Comparison of ENCODE assay signal across 1 cellular context in the genomic region with DNA sequence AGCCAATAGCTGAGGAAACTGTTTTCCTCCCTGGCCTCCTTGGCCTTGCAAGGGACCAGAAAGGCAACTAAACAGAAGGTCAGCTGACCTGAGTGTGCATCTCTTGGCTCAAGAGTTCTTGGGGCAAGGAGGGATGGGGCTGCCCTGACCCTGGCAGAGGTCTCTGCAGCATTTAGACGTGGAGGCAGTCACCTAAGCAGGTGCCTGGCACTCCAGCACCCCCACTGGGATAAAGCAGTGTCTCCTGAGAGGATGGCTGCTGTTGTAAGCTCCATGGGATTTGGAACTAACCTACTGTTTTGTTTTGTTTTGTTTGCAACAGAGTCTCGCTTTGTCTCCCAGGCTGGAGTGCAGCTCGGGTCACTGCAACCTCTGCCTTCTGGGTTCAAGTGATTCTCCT.
TF ChIP-seq lines count a peak whose summit lies in the region.

No MANE protein-coding gene starts in this region.

TF ChIP-seq in HepG2, 621 proteins besides CTCF, POLR2A, EP300 and RAD21:
- TF ChIP-seq ZBTB21 (CRISPR knock-in tag; IDR thresholded peaks at IDR 0.05) = no peak
- TF ChIP-seq ZNF777 (CRISPR knock-in tag; IDR thresholded peaks at IDR 0.05) = no peak
- no peak for TF ChIP-seq SCMH1 (CRISPR knock-in tag; IDR thresholded peaks at IDR 0.05; ENCODE audit: borderline replicate concordance)
- no peak for TF ChIP-seq ZMYM2 (CRISPR knock-in tag; IDR thresholded peaks at IDR 0.05)
- no peak for TF ChIP-seq ZNF709 (CRISPR knock-in tag; IDR thresholded peaks at IDR 0.05)
- TF ChIP-seq, protein P1, sequence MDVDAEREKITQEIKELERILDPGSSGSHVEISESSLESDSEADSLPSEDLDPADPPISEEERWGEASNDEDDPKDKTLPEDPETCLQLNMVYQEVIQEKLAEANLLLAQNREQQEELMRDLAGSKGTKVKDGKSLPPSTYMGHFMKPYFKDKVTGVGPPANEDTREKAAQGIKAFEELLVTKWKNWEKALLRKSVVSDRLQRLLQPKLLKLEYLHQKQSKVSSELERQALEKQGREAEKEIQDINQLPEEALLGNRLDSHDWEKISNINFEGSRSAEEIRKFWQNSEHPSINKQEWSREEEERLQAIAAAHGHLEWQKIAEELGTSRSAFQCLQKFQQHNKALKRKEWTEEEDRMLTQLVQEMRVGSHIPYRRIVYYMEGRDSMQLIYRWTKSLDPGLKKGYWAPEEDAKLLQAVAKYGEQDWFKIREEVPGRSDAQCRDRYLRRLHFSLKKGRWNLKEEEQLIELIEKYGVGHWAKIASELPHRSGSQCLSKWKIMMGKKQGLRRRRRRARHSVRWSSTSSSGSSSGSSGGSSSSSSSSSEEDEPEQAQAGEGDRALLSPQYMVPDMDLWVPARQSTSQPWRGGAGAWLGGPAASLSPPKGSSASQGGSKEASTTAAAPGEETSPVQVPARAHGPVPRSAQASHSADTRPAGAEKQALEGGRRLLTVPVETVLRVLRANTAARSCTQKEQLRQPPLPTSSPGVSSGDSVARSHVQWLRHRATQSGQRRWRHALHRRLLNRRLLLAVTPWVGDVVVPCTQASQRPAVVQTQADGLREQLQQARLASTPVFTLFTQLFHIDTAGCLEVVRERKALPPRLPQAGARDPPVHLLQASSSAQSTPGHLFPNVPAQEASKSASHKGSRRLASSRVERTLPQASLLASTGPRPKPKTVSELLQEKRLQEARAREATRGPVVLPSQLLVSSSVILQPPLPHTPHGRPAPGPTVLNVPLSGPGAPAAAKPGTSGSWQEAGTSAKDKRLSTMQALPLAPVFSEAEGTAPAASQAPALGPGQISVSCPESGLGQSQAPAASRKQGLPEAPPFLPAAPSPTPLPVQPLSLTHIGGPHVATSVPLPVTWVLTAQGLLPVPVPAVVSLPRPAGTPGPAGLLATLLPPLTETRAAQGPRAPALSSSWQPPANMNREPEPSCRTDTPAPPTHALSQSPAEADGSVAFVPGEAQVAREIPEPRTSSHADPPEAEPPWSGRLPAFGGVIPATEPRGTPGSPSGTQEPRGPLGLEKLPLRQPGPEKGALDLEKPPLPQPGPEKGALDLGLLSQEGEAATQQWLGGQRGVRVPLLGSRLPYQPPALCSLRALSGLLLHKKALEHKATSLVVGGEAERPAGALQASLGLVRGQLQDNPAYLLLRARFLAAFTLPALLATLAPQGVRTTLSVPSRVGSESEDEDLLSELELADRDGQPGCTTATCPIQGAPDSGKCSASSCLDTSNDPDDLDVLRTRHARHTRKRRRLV (CRISPR knock-in tag; IDR thresholded peaks at IDR 0.05) = no peak
- TF ChIP-seq DPF2 (CRISPR knock-in tag; IDR thresholded peaks at IDR 0.05; ENCODE audit: borderline replicate concordance, low read depth) = no peak
- no peak for TF ChIP-seq PRPF4 (IDR thresholded peaks at IDR 0.05; ENCODE audit: low read depth, low read length, poor library complexity, severe bottlenecking)
- TF ChIP-seq, protein P2, sequence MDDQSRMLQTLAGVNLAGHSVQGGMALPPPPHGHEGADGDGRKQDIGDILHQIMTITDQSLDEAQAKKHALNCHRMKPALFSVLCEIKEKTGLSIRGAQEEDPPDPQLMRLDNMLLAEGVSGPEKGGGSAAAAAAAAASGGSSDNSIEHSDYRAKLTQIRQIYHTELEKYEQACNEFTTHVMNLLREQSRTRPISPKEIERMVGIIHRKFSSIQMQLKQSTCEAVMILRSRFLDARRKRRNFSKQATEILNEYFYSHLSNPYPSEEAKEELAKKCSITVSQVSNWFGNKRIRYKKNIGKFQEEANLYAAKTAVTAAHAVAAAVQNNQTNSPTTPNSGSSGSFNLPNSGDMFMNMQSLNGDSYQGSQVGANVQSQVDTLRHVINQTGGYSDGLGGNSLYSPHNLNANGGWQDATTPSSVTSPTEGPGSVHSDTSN (CRISPR knock-in tag; IDR thresholded peaks at IDR 0.05; ENCODE audit: borderline replicate concordance) = no peak
- no peak for TF ChIP-seq ZFYVE20 (CRISPR knock-in tag; IDR thresholded peaks at IDR 0.05; ENCODE audit: borderline replicate concordance, low read depth)
- TF ChIP-seq ZNF326 (CRISPR knock-in tag; IDR thresholded peaks at IDR 0.05; ENCODE audit: borderline replicate concordance) = no peak
- no peak for TF ChIP-seq ZKSCAN5 (CRISPR knock-in tag; IDR thresholded peaks at IDR 0.05)
- TF ChIP-seq ZNF781 (CRISPR knock-in tag; IDR thresholded peaks at IDR 0.05; ENCODE audit: borderline replicate concordance, not compliant biosample characterization) = no peak
- no peak for TF ChIP-seq RBAK (CRISPR knock-in tag; IDR thresholded peaks at IDR 0.05)
- TF ChIP-seq, protein P3, sequence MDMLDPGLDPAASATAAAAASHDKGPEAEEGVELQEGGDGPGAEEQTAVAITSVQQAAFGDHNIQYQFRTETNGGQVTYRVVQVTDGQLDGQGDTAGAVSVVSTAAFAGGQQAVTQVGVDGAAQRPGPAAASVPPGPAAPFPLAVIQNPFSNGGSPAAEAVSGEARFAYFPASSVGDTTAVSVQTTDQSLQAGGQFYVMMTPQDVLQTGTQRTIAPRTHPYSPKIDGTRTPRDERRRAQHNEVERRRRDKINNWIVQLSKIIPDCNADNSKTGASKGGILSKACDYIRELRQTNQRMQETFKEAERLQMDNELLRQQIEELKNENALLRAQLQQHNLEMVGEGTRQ (IDR thresholded peaks at IDR 0.05; ENCODE audit: low read depth, low read length) = no peak
- TF ChIP-seq, protein P3 (CRISPR knock-in tag; IDR thresholded peaks at IDR 0.05; ENCODE audit: borderline replicate concordance) = no peak
- no peak for TF ChIP-seq ZSCAN29 (CRISPR knock-in tag; conservative IDR thresholded peaks at IDR 0.05)
- no peak for TF ChIP-seq ETV5 (CRISPR knock-in tag; IDR thresholded peaks at IDR 0.05; ENCODE audit: borderline replicate concordance)
- no peak for TF ChIP-seq SNRNP70 (IDR thresholded peaks at IDR 0.05; ENCODE audit: low read depth, low read length)
- TF ChIP-seq, protein P4, sequence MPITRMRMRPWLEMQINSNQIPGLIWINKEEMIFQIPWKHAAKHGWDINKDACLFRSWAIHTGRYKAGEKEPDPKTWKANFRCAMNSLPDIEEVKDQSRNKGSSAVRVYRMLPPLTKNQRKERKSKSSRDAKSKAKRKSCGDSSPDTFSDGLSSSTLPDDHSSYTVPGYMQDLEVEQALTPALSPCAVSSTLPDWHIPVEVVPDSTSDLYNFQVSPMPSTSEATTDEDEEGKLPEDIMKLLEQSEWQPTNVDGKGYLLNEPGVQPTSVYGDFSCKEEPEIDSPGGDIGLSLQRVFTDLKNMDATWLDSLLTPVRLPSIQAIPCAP (CRISPR knock-in tag; IDR thresholded peaks at IDR 0.05; ENCODE audit: low read depth) = no peak
- TF ChIP-seq NR3C1 (CRISPR knock-in tag; IDR thresholded peaks at IDR 0.05) = no peak
TF ChIP-seq in HepG2: peak in this region for 0.
